24 cellular contexts compared by ENCODE assay signal in the genomic region with DNA sequence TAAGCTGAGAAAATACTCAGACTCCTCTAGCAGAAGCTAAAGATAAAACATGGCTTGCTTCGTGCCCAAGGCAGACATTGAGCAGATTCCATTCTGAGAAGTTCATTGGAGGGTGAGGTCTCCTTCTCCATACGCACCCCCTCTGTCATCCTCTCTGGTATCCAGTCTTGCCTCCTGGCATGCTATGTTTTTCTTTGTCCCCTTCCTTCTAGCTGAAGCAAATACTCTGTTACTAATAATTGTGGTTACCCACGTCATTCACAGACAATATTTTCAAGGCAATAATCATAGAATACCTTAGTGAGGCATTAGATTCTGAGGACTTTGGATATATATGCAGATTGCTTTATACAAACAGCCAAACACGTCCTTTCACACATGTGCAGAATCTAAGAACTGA.
A peak's percentile ranks its signal among the peaks of the same experiment; 100 is the strongest.
DNase-seq lines count a peak whose midpoint lies in the region; ATAC-seq lines count a peak whose summit lies in the region.
"Had no signal": no experiment of that assay in that cellular context is flagged by ENCODE, and none has a peak within 500 bp of the region (broad histone marks: within the 10 kb centered on the region; RNA-seq: fewer than 3 reads in every experiment).

No MANE protein-coding gene starts in this region.

- H3K4me3 ChIP-seq in skeletal muscle satellite cell (ENCODE audit: low read length): no peak overlapping the region
- H3K4me3 ChIP-seq: right atrium auricular region had no signal

- no peaks in the 10 kb centered on the region for H3K27me3 Mint-ChIP-seq in activated T-helper 2 cell treated with anti-CD3 and anti-CD28 coated beads, Interferon-gamma antibody, Interleukin-2, Interleukin-4, amounts not matched to agents 10 μg/mL and 5 μg/mL and 100 μg/mL, durations not matched to agents 14 hours and 24 hours and 36 hours (ENCODE audit: low read depth)

- H3K36me3 ChIP-seq in skeletal muscle satellite cell (ENCODE audit: insufficient read depth, low read length): no peaks in the 10 kb centered on the region
- H3K36me3 ChIP-seq: right atrium auricular region had no signal

- no peaks in the 10 kb centered on the region for H3K27me3 ChIP-seq in skeletal muscle satellite cell (ENCODE audit: control insufficient read depth, insufficient read depth, low read length)
- H3K27me3 ChIP-seq: right atrium auricular region had no signal

- peak; percentile 87 for DNase-seq in EL
- DNase-seq in activated T-helper 2 cell treated with anti-CD3 and anti-CD28 coated beads, Interferon-gamma antibody, Interleukin-2, Interleukin-4, amounts not matched to agents 10 μg/mL and 5 μg/mL and 100 μg/mL, durations not matched to agents 14 hours and 24 hours and 36 hours (ENCODE audit: low spot score): no peak
- DNase-seq in hepatic stellate cell (ENCODE audit: low spot score): peak; percentile 65
- no peak for DNase-seq in activated CD4-positive, CD25-positive, alpha-beta regulatory T cell treated with anti-CD3 and anti-CD28 coated beads, Interleukin-2, amount 50 U/mL, for 72 hours
- DNase-seq in DMS79 (lab: John Stamatoyannopoulos, UW): no peak
- DNase-seq: activated naive CD4-positive, alpha-beta T cell; AML-193; CD8-positive, alpha-beta memory T cell; DMS153; GF-D8; KBM-7; MM.1S; naive thymus-derived CD8-positive, alpha-beta T cell; NCI-H1417 treated with DMSO at 0.1 percent for 48 hours; NCI-H2081 treated with DMSO at 0.1 percent for 48 hours; NCI-H446; NCI-H82; stimulated activated CD4-positive, alpha-beta T cell treated with anti-CD3 and anti-CD28 coated beads, Interleukin-4, amount 100 ng/mL, for 4 hours; stimulated activated naive CD8-positive, alpha-beta T cell treated with anti-CD3 and anti-CD28 coated beads, Interleukin-15, Interleukin-2, amounts not matched to agents 100 U/mL and 50 U/mL, for 24 hours; T1000 had no signal

- H3K9me3 Mint-ChIP-seq in activated T-helper 2 cell treated with anti-CD3 and anti-CD28 coated beads, Interferon-gamma antibody, Interleukin-2, Interleukin-4, amounts not matched to agents 10 μg/mL and 5 μg/mL and 100 μg/mL, durations not matched to agents 14 hours and 24 hours and 36 hours: no peaks in the 10 kb centered on the region
- H3K9me3 Mint-ChIP-seq: CD8-positive, alpha-beta memory T cell; naive thymus-derived CD8-positive, alpha-beta T cell had no signal

- peaks cover 5% of the 10 kb centered on the region for H3K36me3 Mint-ChIP-seq in activated T-helper 2 cell treated with anti-CD3 and anti-CD28 coated beads, Interferon-gamma antibody, Interleukin-2, Interleukin-4, amounts not matched to agents 10 μg/mL and 5 μg/mL and 100 μg/mL, durations not matched to agents 14 hours and 24 hours and 36 hours (ENCODE audit: low read depth)
- H3K36me3 Mint-ChIP-seq: naive thymus-derived CD8-positive, alpha-beta T cell had no signal

- no peak overlapping the region for H3K4me3 Mint-ChIP-seq in activated T-helper 2 cell treated with anti-CD3 and anti-CD28 coated beads, Interferon-gamma antibody, Interleukin-2, Interleukin-4, amounts not matched to agents 10 μg/mL and 5 μg/mL and 100 μg/mL, durations not matched to agents 14 hours and 24 hours and 36 hours (ENCODE audit: low read depth)
- H3K4me3 Mint-ChIP-seq: CD8-positive, alpha-beta memory T cell had no signal

- H3K4me1 Mint-ChIP-seq in activated T-helper 2 cell treated with anti-CD3 and anti-CD28 coated beads, Interferon-gamma antibody, Interleukin-2, Interleukin-4, amounts not matched to agents 10 μg/mL and 5 μg/mL and 100 μg/mL, durations not matched to agents 14 hours and 24 hours and 36 hours (ENCODE audit: low read depth): peaks cover 51% of the 10 kb centered on the region
- H3K4me1 Mint-ChIP-seq: CD8-positive, alpha-beta memory T cell had no signal

- peaks cover 33% of the 10 kb centered on the region for H3K4me1 ChIP-seq in skeletal muscle satellite cell (ENCODE audit: control insufficient read depth, insufficient read depth, low read length)

- ATAC-seq in GM19324 (IDR thresholded peaks at IDR 0.05; ENCODE audit: low FRiP score, unreplicated experiment): no peak

- peak overlapping the region; percentile 65 for H3K9ac ChIP-seq in skeletal muscle satellite cell (ENCODE audit: low read depth, low read length)
- H3K9ac ChIP-seq: parathyroid adenoma had no signal

- H3K9me3 ChIP-seq in skeletal muscle satellite cell (replicated peaks; ENCODE audit: low read length): no peaks in the 10 kb centered on the region
- H3K9me3 ChIP-seq: right atrium auricular region had no signal

- no peak overlapping the region for H3K4me2 ChIP-seq in skeletal muscle satellite cell (ENCODE audit: low read length)

- intact Hi-C loops in activated T-helper 2 cell treated with anti-CD3 and anti-CD28 coated beads, Interferon-gamma antibody, Interleukin-2, Interleukin-4, amounts not matched to agents 10 μg/mL and 5 μg/mL and 100 μg/mL, durations not matched to agents 14 hours and 24 hours and 36 hours (cut with micrococcal nuclease): loop anchor here (1.0 kb wide), 1 partner anchor 7 kb away; no protein-coding TSS in a partner anchor

- peak overlapping the region; percentile 62 for H3K27ac Mint-ChIP-seq in activated T-helper 2 cell treated with anti-CD3 and anti-CD28 coated beads, Interferon-gamma antibody, Interleukin-2, Interleukin-4, amounts not matched to agents 10 μg/mL and 5 μg/mL and 100 μg/mL, durations not matched to agents 14 hours and 24 hours and 36 hours
- H3K27ac Mint-ChIP-seq: CD8-positive, alpha-beta memory T cell had no signal

Comparison
In these comparisons a context has a peak if more than half of its experiments do, and no peak if none do; other contexts are left out.
1. DNase-seq: peak in EL (single experiment) and hepatic stellate cell (single experiment); none in activated T-helper 2 cell treated with anti-CD3 and anti-CD28 coated beads, Interferon-gamma antibody, Interleukin-2, Interleukin-4, amounts not matched to agents 10 μg/mL and 5 μg/mL and 100 μg/mL, durations not matched to agents 14 hours and 24 hours and 36 hours (single experiment), activated CD4-positive, CD25-positive, alpha-beta regulatory T cell treated with anti-CD3 and anti-CD28 coated beads, Interleukin-2, amount 50 U/mL, for 72 hours (single experiment) and DMS79 (single experiment).